ENCODE assay signal across 10 cellular contexts in the genomic region with DNA sequence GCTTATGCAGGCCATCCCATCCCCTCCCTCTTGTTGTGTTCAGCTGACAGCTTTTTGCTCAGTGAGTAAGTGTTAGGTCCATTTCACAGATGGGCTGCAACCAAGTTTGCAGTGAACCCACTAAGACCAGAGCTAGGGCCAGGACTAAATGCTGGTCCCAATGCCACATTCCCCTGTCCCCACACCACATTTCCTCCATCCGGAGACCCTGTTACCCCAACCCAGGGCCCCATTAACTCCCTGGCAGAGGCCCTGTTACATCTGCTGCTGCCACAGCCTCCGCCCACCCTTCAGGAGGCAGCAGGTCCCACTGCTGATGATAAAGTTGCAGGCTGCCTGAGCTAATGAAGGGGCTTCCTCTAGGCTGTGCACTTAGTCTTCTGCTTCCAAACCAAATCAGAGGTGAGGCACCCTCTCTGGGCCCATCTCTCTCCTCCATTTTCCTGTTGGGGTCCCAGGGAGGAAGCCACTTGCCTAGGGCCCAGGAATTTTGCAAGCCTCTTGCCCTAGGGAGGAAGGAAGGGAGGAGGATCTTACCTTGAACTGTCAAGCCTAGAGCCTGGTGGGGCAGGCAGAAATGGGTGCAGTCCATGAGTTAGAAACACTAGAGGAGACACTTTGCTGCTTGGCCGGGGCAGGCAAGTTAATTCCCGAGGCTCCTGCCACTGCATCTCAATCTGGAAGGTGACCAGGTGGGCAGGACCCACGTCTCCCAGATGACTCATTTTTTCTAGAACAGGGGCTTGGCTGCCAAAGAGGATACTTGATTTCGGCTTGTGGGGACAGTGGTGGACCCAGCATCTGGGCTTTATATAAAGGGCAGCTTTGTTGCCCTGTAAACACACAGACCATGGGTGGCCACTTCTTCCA. TPM values are rescaled to one million over a fixed set of nuclear protein-coding genes. Genes with fewer than 3 reads are reported as not detected.
DNase-seq lines count a peak whose midpoint lies in the region; ATAC-seq, FAIRE-seq and TF ChIP-seq lines count a peak whose summit lies in the region.
"Had no signal": no experiment of that assay in that cellular context is flagged by ENCODE, and none has a peak within 500 bp of the region (broad histone marks: within the 10 kb centered on the region; RNA-seq: fewer than 3 reads in every experiment).

No MANE protein-coding gene starts in this region.

- TF ChIP-seq CTCF in Peyer's patch (IDR thresholded peaks at IDR 0.05) (no peak), dorsolateral prefrontal cortex (IDR thresholded peaks at IDR 0.05 in 54 of 56, conservative IDR thresholded peaks at IDR 0.05 in 2 of 56; ENCODE audit: low read depth in 1 of 56, partially characterized antibody in 56 of 56) (no peak), pancreas (IDR thresholded peaks at IDR 0.05) (no peak)

- H3K27me3 ChIP-seq in Peyer's patch (no peaks in the 10 kb centered on the region), dorsolateral prefrontal cortex (no peaks in the 10 kb centered on the region), pancreas (no peaks in the 10 kb centered on the region)

- H3K9me3 ChIP-seq in Peyer's patch (no peaks in the 10 kb centered on the region), pancreas (no peaks in the 10 kb centered on the region)

- H3K4me1 ChIP-seq in Peyer's patch (peaks cover 0 to 34% (median 15%) of the 10 kb centered on the region in 4 donors), pancreas (peaks cover 12 to 16% (median 15%) of the 10 kb centered on the region in 3 donors)

- WGBS in pancreas, 2 donors = 36 to 42% methylated on average over 6 of the region's 6 CpGs

- DNase-seq in D341Med (ENCODE audit: low spot score) (peak; percentile 5), Peyer's patch (peak in 2 of 3 donors; percentile 46), dorsolateral prefrontal cortex (peak in 7 of 10 donors; percentile 2 to 44 (median 30)), pancreas (peak; percentile 50 to 68 (median 58)), NCI-H2227 treated with DMSO at 0.1 percent for 48 hours (lab: John Stamatoyannopoulos, UW) (no peak), GDM1 (lab: John Stamatoyannopoulos, UW) (no peak)
- DNase-seq: NCI-H1417 had no signal

- H3K27ac ChIP-seq in Peyer's patch (no peak overlapping the region), dorsolateral prefrontal cortex (peak overlapping the region in 53 of 59 donors; percentile 8 to 99 (median 59)), pancreas (peak overlapping the region in 3 of 4 donors; percentile 1 to 84 (median 17))

- H3K4me3 ChIP-seq in Peyer's patch (no peak overlapping the region), dorsolateral prefrontal cortex (no peak overlapping the region), pancreas (no peak overlapping the region)
- H3K4me3 ChIP-seq: lung had no signal

- peaks cover 0 to 29% (median 0%) of the 10 kb centered on the region in 3 donors for H3K36me3 ChIP-seq in Peyer's patch
- H3K36me3 ChIP-seq in pancreas = peaks cover 0 to 8% (median 0%) of the 10 kb centered on the region in 3 donors

- ATAC-seq in pancreas (peak in 2 of 4 donors; percentile 4), GM18867 (IDR thresholded peaks at IDR 0.05; ENCODE audit: unreplicated experiment) (no peak), GM18870 (IDR thresholded peaks at IDR 0.05; ENCODE audit: unreplicated experiment) (no peak)

- no peak for FAIRE-seq in pancreas (lab: Jason Lieb, UNC)

- intact Hi-C loops in dorsolateral prefrontal cortex (cut with DNase I) (loop anchor here (2.0 to 10.0 kb wide), 5 partner anchors 38 to 293 kb away; a partner anchor contains a TSS), pancreas (cut with DNase I) (loop anchor here in 1 of 3 donors (5.0 kb wide), 1 partner anchor 113 kb away; a partner anchor contains a TSS)

- no peak for TF ChIP-seq POLR2A in Peyer's patch (IDR thresholded peaks at IDR 0.05)

RNA-seq across cellular contexts. Expression of a gene that starts 3.4 kb away (rescaled TPM):
- 100 to 1,000 TPM; 112 to 201 (median 142) TPM for total RNA-seq in Peyer's patch
- 100 to 1,000 TPM; 141 to 299 (median 188) TPM for total RNA-seq in dorsolateral prefrontal cortex
- total RNA-seq in pancreas = 10 to 100 TPM; 46.4 to 84.9 (median 59.8) TPM
- 100 to 1,000 TPM; 106 to 112 TPM for polyA plus RNA-seq in pancreas

RNA-seq across cellular contexts. Expression of a gene that starts 16.6 kb away (rescaled TPM):
- total RNA-seq in Peyer's patch (100 to 1,000 TPM in 3 of 4 donors, 10 to 100 TPM in 1; 28.9 to 214 (median 188) TPM), dorsolateral prefrontal cortex (10 to 100 TPM in 26 of 120 experiments, 1 to 10 TPM in 94; 3.1 to 18.0 (median 7.6) TPM), pancreas (100 to 1,000 TPM in 1 of 6 donors, 10 to 100 TPM in 5; 51.6 to 103 (median 67.0) TPM)
- 10 to 100 TPM; 46.1 to 67.5 TPM for polyA plus RNA-seq in pancreas

RNA-seq across cellular contexts. Expression of a gene that starts 17.0 kb away (rescaled TPM):
- not detected for total RNA-seq in Peyer's patch
- total RNA-seq in dorsolateral prefrontal cortex = 10 to 100 TPM in 42 of 120 experiments, 1 to 10 TPM in 68, under 1 TPM in 3, not detected in 7; 0.82 to 44.5 (median 6.7) TPM
- 10 to 100 TPM in 1 of 6 donors, 1 to 10 TPM in 4, under 1 TPM in 1; 0.69 to 10.2 (median 2.2) TPM for total RNA-seq in pancreas
- polyA plus RNA-seq in pancreas = 100 to 1,000 TPM in 1 of 2 donors, 10 to 100 TPM in 1; 24.5 to 138 TPM

RNA-seq across cellular contexts. Expression of a gene that starts 26.6 kb away (rescaled TPM):
- total RNA-seq in Peyer's patch (1 to 10 TPM in 1 of 4 donors, not detected in 3; 3.8 TPM), dorsolateral prefrontal cortex (1,000 to 10,000 TPM in 1 of 120 experiments, 100 to 1,000 TPM in 101, 10 to 100 TPM in 18; 27.9 to 1,472 (median 249) TPM), pancreas (under 1 TPM in 1 of 6 donors, not detected in 5; 0.17 TPM)
- polyA plus RNA-seq in pancreas = under 1 TPM in 1 of 2 donors, not detected in 1; 0.47 TPM

RNA-seq across cellular contexts. Expression of a gene that starts 36.8 kb away (rescaled TPM):
- total RNA-seq in Peyer's patch = not detected
- under 1 TPM in 3 of 120 experiments, not detected in 117; 0.53 to 0.62 (median 0.59) TPM for total RNA-seq in dorsolateral prefrontal cortex
- not detected for total RNA-seq in pancreas
- not detected for polyA plus RNA-seq in pancreas

Comparison
In these comparisons a context has a peak if more than half of its experiments do, and no peak if none do; other contexts are left out.
1. DNase-seq: peak in D341Med (single experiment), Peyer's patch (2 of 3), dorsolateral prefrontal cortex (7 of 10) and pancreas (6 of 6); none in NCI-H2227 treated with DMSO at 0.1 percent for 48 hours (single experiment) and GDM1 (single experiment).
2. H3K27ac ChIP-seq: peak in dorsolateral prefrontal cortex (53 of 59) and pancreas (3 of 4); none in Peyer's patch (0 of 4).